1 cellular context compared by ENCODE assay signal in the genomic region with DNA sequence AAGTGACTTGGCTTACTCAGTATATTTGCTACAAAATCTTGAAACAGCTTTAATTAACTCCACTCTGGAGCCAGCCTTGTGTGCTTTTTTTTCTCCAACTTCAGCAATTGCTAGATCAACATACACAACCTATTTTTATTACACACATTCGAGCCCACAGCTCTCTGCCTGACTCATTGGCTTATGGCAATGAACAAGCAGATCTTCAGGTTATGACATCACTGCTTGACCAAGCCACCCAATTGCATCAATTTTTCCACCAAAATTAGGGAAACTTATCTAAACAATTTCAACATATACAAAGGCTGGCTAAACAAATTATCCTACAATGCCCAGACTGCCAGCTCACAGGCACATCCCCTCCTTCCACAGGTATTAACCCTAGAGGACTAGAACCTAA.
A peak's percentile ranks its signal among the peaks of the same experiment; 100 is the strongest.
TF ChIP-seq lines count a peak whose summit lies in the region.

No MANE protein-coding gene starts in this region.

TF ChIP-seq in IMR-90, 13 proteins besides CTCF, POLR2A, EP300 and RAD21 (continued from another document):
- TF ChIP-seq MAFK (IDR thresholded peaks at IDR 0.05; ENCODE audit: low read depth, low read length), result peak; percentile 38; the same call in 1 of the 2 replicates
- TF ChIP-seq CHD1 (IDR thresholded peaks at IDR 0.05; ENCODE audit: low read depth, low read length), result no peak
- TF ChIP-seq BHLHE40 (IDR thresholded peaks at IDR 0.05; ENCODE audit: low read depth, low read length), result no peak
- no peak for TF ChIP-seq SMC3 (IDR thresholded peaks at IDR 0.05; ENCODE audit: low read depth, low read length)
- no peak for TF ChIP-seq RFX5 (IDR thresholded peaks at IDR 0.05; ENCODE audit: low read depth, low read length)
- peak; percentile 82; the same call in 1 of the 2 replicates for TF ChIP-seq CEBPB (IDR thresholded peaks at IDR 0.05; ENCODE audit: low read depth, low read length)
- TF ChIP-seq MAZ (IDR thresholded peaks at IDR 0.05; ENCODE audit: borderline replicate concordance, low read depth, low read length), result no peak
